ENCODE assay signal across 16 cellular contexts in the genomic region with DNA sequence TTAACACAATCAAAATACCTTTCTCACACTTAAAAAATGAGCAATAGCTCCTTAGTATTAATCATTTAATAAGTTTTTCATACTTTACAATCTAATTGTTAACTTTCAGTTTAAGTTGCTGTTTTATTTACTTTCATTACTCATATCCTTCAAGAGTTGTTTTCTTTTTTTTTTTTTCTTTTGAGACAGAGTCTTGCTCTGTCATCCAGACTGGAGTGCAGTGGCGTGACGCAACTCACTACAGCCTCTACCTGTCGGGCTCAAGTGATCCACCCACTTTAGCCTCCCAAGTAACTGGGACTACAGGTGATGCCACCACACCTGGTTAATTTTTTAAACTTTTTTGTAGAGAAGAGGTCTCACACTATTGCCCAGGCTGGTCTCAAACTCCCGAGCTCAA. TPM values are rescaled to one million over a fixed set of nuclear protein-coding genes. Genes with fewer than 3 reads are reported as not detected.
DNase-seq lines count a peak whose midpoint lies in the region; ATAC-seq and TF ChIP-seq lines count a peak whose summit lies in the region.
"Had no signal": no experiment of that assay in that cellular context is flagged by ENCODE, and none has a peak within 500 bp of the region (broad histone marks: within the 10 kb centered on the region; RNA-seq: fewer than 3 reads in every experiment).

No MANE protein-coding gene starts in this region.

- no peaks in the 10 kb centered on the region for H3K9me3 ChIP-seq in lower lobe of right lung
- H3K9me3 ChIP-seq: Caco-2 had no signal

- no peak overlapping the region for H3K27ac ChIP-seq in lower lobe of right lung

- no peak overlapping the region for H3K4me3 ChIP-seq in lower lobe of right lung

- intact Hi-C loops in lower lobe of right lung (cut with DNase I): no loop called here

- peak overlapping the region; percentile 29 for H3K27ac Mint-ChIP-seq in central memory CD8-positive, alpha-beta T cell (ENCODE audit: low read depth)
- H3K27ac Mint-ChIP-seq: H9, IgD-negative memory B cell had no signal

- peaks cover 27% of the 10 kb centered on the region for H3K4me1 Mint-ChIP-seq in central memory CD8-positive, alpha-beta T cell
- H3K4me1 Mint-ChIP-seq: H9 had no signal

- DNase-seq in activated CD4-positive, CD25-positive, alpha-beta regulatory T cell treated with anti-CD3 and anti-CD28 coated beads, Interleukin-2, amount 50 U/mL, for 72 hours: no peak
- no peak for DNase-seq in central memory CD8-positive, alpha-beta T cell (ENCODE audit: low spot score in 2 of 2)
- peak; percentile 62 for DNase-seq in lower lobe of right lung
- DNase-seq in COLO668 (lab: John Stamatoyannopoulos, UW; ENCODE audit: unreplicated experiment): no peak
- no peak for DNase-seq in GM20000 (ENCODE audit: low spot score)
- DNase-seq: 8988T, C1 segment of cervical spinal cord, Caco-2, DMS79, H9, NCI-H82, SHP77 treated with DMSO at 0.1 percent for 48 hours had no signal

- peak; percentile 74 to 78 for ATAC-seq in activated CD4-positive, CD25-positive, alpha-beta regulatory T cell treated with anti-CD3 and anti-CD28 coated beads, Interleukin-2, amount 50 U/mL, for 24 hours
- ATAC-seq in central memory CD8-positive, alpha-beta T cell (replicated peaks; ENCODE audit: extremely low read depth, poor library complexity, severe bottlenecking): no peak
- ATAC-seq in lower lobe of right lung (peak in 1 of 2 donors; percentile 72), HG02623 (IDR thresholded peaks at IDR 0.05; ENCODE audit: unreplicated experiment) (no peak), GM21529 (IDR thresholded peaks at IDR 0.05; ENCODE audit: unreplicated experiment) (no peak)

- H3K4me3 Mint-ChIP-seq in central memory CD8-positive, alpha-beta T cell: no peak overlapping the region
- H3K4me3 Mint-ChIP-seq: H9 had no signal

- no peaks in the 10 kb centered on the region for H3K9me3 Mint-ChIP-seq in central memory CD8-positive, alpha-beta T cell
- H3K9me3 Mint-ChIP-seq: H9, IgD-negative memory B cell had no signal

- no peaks in the 10 kb centered on the region for H3K27me3 ChIP-seq in lower lobe of right lung (ENCODE audit: low read depth)

- no peaks in the 10 kb centered on the region for H3K27me3 Mint-ChIP-seq in central memory CD8-positive, alpha-beta T cell
- H3K27me3 Mint-ChIP-seq: IgD-negative memory B cell had no signal

- TF ChIP-seq CTCF in lower lobe of right lung (IDR thresholded peaks at IDR 0.05) (no peak), GM20000 (IDR thresholded peaks at IDR 0.05; ENCODE audit: extremely low read depth, missing control alignments) (no peak)

- peaks cover 9% of the 10 kb centered on the region for H3K4me1 ChIP-seq in lower lobe of right lung
- H3K4me1 ChIP-seq: Caco-2 had no signal

- peaks cover 21% of the 10 kb centered on the region for H3K36me3 ChIP-seq in lower lobe of right lung

- H3K36me3 Mint-ChIP-seq in central memory CD8-positive, alpha-beta T cell (ENCODE audit: insufficient read depth): peaks cover 12% of the 10 kb centered on the region

RNA-seq across cellular contexts. Expression of a gene that starts 16.1 kb away (rescaled TPM):
- total RNA-seq in lower lobe of right lung: 46.1 TPM

RNA-seq across cellular contexts. Expression of a gene that starts 17.1 kb away (rescaled TPM):
- total RNA-seq in lower lobe of right lung: 14.9 TPM

RNA-seq across cellular contexts. Expression of a gene that starts 19.8 kb away (rescaled TPM):
- 11.4 TPM for total RNA-seq in lower lobe of right lung

RNA-seq across cellular contexts. Expression of a gene that starts 29.1 kb away (rescaled TPM):
- total RNA-seq in lower lobe of right lung: 0.97 TPM

RNA-seq across cellular contexts. Expression of a gene that starts 55.4 kb away (rescaled TPM):
- 4.8 TPM for total RNA-seq in lower lobe of right lung

Comparison
In these comparisons a context has a peak if more than half of its experiments do, and no peak if none do; other contexts are left out.
1. ATAC-seq: peak in activated CD4-positive, CD25-positive, alpha-beta regulatory T cell treated with anti-CD3 and anti-CD28 coated beads, Interleukin-2, amount 50 U/mL, for 24 hours (2 of 2); none in central memory CD8-positive, alpha-beta T cell (single experiment), HG02623 (single experiment) and GM21529 (single experiment).